31 cellular contexts compared by ENCODE assay signal in genomic region chr2:6965071-6965795, GRCh38.
"Had no signal": no experiment of that assay in that cellular context is flagged by ENCODE, and none has a peak within 500 bp of the region (broad histone marks: within the 10 kb centered on the region; RNA-seq: fewer than 3 reads in every experiment).

No MANE protein-coding gene starts in this region.

- H3K27ac ChIP-seq: adrenal gland, body of pancreas, cardiac muscle cell, colonic mucosa, esophagus squamous epithelium, left lung, lower lobe of right lung, pancreas, prostate gland, stomach, thyroid gland, upper lobe of left lung, VCaP had no signal

- ATAC-seq: activated T-cell treated with anti-CD3 and anti-CD28 coated beads, Interleukin-2, amount 50 U/mL, for 72 hours; body of pancreas; left lung; lower lobe of right lung; mucosa of descending colon; pancreas; stimulated activated naive B cell treated with anti-CD40 and anti-IgM and Interleukin-4, amounts not matched to agents 10 μg/mL and 1 μg/mL and 100 μg/mL, for 72 hours had no signal

- H3K4me3 ChIP-seq: adrenal gland, body of pancreas, cardiac muscle cell, colonic mucosa, esophagus squamous epithelium, left lung, lower lobe of right lung, mucosa of descending colon, pancreas, prostate gland, smooth muscle cell, stomach, thyroid gland, upper lobe of left lung had no signal

- DNase-seq: activated CD4-positive, alpha-beta T cell treated with anti-CD3 and anti-CD28 coated beads for 4 hours; activated CD4-positive, alpha-beta T cell treated with anti-CD3 and anti-CD28 coated beads, Interleukin-2, amount 50 U/mL, for 4 hours; activated naive CD4-positive, alpha-beta T cell; activated naive CD8-positive, alpha-beta T cell treated with anti-CD3 and anti-CD28 coated beads for 36 hours; activated T-cell treated with anti-CD3 and anti-CD28 coated beads for 4 hours; activated T-cell treated with anti-CD3 and anti-CD28 coated beads, Interleukin-2, amount 50 U/mL, for 72 hours; aorta; body of pancreas; cerebellar nuclear complex; colonic mucosa; esophagus squamous epithelium; foreskin melanocyte; left lung; lower lobe of right lung; mesendoderm; mucosa of descending colon; pancreas; retina; stimulated activated CD4-positive, alpha-beta T cell treated with anti-CD3 and anti-CD28 coated beads, Interleukin-15, amount 100 ng/mL, for 24 hours; stimulated activated CD4-positive, alpha-beta T cell treated with anti-CD3 and anti-CD28 coated beads, Interleukin-2, amount 100 ng/mL, for 24 hours; stimulated activated naive B cell treated with anti-CD40 and anti-IgM and Interleukin-4, amounts not matched to agents 10 μg/mL and 1 μg/mL and 100 μg/mL, for 72 hours; stomach; SW 1271; T-helper 9 cell; thyroid gland had no signal
